ENCODE assay signal across 1 cellular context in the genomic region with DNA sequence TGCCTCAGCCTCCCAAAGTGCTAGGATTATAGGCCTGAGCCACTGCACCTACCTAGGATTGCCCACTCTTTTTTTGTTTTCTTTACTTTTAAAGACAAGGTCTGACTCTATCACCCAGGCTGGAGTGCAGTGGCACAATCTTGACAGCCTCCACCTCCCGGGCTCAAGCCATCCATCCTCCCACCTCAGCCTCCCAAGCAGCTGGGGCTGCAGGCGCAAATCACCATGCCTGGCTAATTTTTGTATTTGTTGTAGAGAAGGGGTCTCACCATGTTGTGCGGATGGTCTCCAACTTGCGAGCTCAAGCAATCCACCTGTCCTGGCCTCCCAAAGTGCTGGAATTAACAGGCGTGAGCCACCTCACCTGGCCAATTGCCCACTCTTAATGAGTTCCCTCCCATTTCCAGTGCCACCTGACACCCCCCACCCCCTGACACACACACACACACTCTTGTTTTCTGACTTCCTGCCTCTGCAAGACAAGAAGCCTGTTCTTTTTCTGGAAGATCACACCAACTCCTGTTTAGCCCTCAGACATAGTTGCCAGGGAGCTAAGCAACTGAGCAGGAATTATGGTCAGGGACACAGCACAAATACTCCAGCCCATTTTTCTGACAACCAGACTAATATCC.
TF ChIP-seq lines count a peak whose summit lies in the region.

No MANE protein-coding gene starts in this region.

TF ChIP-seq in HCT116, 20 proteins besides CTCF, POLR2A, EP300 and RAD21:
- TF ChIP-seq POLR2AphosphoS5 (IDR thresholded peaks at IDR 0.05; ENCODE audit: low read depth, low read length) (peak; percentile 5; the same call in 1 of the 2 replicates), EZH2 (IDR thresholded peaks at IDR 0.05) (no peak)
